Comparison of ENCODE assay signal across 1 cellular context in the genomic region with DNA sequence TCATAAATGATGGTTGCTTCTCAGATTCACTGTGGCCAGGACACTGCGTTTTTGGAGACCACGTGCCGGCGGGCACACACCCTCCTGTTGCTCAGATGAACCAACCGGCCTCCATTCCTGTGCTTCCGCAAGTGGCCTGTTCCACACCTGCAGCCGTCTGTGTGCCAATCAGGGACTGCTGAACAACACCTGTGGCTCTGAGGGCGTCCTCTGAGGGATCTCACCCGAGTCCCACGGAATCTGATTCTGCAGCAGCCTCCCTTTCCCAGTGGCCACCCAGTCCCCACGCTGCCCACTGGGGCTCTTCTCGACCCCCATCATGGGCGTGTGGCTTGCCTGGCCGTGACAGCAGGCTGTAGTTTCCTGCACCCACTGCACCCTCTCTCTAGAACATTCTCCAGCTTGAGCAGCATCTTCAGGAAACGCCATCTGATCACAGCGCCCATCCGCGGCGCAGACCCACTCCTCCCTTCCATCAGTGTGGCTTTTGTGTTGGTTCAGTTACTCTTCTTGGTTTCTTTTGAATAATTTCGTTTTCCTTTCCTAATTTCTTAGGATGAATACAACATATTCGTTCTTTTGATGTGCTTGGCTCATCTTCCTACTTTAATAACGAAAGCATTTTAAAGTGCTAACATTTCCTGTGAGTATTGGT.
TF ChIP-seq lines count a peak whose summit lies in the region.

No MANE protein-coding gene starts in this region.

TF ChIP-seq in GM23338, 12 proteins besides CTCF, POLR2A, EP300 and RAD21 (continued from another document):
- TF ChIP-seq, protein P1, sequence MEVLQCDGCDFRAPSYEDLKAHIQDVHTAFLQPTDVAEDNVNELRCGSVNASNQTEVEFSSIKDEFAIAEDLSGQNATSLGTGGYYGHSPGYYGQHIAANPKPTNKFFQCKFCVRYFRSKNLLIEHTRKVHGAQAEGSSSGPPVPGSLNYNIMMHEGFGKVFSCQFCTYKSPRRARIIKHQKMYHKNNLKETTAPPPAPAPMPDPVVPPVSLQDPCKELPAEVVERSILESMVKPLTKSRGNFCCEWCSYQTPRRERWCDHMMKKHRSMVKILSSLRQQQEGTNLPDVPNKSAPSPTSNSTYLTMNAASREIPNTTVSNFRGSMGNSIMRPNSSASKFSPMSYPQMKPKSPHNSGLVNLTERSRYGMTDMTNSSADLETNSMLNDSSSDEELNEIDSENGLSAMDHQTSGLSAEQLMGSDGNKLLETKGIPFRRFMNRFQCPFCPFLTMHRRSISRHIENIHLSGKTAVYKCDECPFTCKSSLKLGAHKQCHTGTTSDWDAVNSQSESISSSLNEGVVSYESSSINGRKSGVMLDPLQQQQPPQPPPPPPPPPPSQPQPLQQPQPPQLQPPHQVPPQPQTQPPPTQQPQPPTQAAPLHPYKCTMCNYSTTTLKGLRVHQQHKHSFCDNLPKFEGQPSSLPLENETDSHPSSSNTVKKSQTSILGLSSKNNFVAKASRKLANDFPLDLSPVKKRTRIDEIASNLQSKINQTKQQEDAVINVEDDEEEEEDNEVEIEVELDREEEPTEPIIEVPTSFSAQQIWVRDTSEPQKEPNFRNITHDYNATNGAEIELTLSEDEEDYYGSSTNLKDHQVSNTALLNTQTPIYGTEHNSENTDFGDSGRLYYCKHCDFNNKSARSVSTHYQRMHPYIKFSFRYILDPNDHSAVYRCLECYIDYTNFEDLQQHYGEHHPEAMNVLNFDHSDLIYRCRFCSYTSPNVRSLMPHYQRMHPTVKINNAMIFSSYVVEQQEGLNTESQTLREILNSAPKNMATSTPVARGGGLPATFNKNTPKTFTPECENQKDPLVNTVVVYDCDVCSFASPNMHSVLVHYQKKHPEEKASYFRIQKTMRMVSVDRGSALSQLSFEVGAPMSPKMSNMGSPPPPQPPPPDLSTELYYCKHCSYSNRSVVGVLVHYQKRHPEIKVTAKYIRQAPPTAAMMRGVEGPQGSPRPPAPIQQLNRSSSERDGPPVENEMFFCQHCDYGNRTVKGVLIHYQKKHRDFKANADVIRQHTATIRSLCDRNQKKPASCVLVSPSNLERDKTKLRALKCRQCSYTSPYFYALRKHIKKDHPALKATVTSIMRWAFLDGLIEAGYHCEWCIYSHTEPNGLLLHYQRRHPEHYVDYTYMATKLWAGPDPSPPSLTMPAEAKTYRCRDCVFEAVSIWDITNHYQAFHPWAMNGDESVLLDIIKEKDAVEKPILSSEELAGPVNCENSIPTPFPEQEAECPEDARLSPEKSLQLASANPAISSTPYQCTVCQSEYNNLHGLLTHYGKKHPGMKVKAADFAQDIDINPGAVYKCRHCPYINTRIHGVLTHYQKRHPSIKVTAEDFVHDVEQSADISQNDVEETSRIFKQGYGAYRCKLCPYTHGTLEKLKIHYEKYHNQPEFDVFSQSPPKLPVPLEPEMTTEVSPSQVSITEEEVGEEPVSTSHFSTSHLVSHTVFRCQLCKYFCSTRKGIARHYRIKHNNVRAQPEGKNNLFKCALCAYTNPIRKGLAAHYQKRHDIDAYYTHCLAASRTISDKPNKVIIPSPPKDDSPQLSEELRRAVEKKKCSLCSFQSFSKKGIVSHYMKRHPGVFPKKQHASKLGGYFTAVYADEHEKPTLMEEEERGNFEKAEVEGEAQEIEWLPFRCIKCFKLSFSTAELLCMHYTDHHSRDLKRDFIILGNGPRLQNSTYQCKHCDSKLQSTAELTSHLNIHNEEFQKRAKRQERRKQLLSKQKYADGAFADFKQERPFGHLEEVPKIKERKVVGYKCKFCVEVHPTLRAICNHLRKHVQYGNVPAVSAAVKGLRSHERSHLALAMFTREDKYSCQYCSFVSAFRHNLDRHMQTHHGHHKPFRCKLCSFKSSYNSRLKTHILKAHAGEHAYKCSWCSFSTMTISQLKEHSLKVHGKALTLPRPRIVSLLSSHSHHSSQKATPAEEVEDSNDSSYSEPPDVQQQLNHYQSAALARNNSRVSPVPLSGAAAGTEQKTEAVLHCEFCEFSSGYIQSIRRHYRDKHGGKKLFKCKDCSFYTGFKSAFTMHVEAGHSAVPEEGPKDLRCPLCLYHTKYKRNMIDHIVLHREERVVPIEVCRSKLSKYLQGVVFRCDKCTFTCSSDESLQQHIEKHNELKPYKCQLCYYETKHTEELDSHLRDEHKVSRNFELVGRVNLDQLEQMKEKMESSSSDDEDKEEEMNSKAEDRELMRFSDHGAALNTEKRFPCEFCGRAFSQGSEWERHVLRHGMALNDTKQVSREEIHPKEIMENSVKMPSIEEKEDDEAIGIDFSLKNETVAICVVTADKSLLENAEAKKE (CRISPR knock-in tag; IDR thresholded peaks at IDR 0.05) = no peak
- no peak for TF ChIP-seq NANOG (IDR thresholded peaks at IDR 0.05; ENCODE audit: borderline replicate concordance)
- no peak for TF ChIP-seq EZH2 (IDR thresholded peaks at IDR 0.05; ENCODE audit: low read depth, unreplicated experiment)
- TF ChIP-seq EZH2phosphoT487 (IDR thresholded peaks at IDR 0.05; ENCODE audit: unreplicated experiment) = no peak
- TF ChIP-seq ZNF331 (CRISPR knock-in tag; IDR thresholded peaks at IDR 0.05; ENCODE audit: low read depth) = no peak
- TF ChIP-seq JUNB (IDR thresholded peaks at IDR 0.05; ENCODE audit: unreplicated experiment) = no peak
- TF ChIP-seq CREB1 (CRISPR knock-in tag; IDR thresholded peaks at IDR 0.05; ENCODE audit: low read depth) = no peak
- no peak for TF ChIP-seq STAT1 (IDR thresholded peaks at IDR 0.05; ENCODE audit: unreplicated experiment)
- TF ChIP-seq, protein P2, sequence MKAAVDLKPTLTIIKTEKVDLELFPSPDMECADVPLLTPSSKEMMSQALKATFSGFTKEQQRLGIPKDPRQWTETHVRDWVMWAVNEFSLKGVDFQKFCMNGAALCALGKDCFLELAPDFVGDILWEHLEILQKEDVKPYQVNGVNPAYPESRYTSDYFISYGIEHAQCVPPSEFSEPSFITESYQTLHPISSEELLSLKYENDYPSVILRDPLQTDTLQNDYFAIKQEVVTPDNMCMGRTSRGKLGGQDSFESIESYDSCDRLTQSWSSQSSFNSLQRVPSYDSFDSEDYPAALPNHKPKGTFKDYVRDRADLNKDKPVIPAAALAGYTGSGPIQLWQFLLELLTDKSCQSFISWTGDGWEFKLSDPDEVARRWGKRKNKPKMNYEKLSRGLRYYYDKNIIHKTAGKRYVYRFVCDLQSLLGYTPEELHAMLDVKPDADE (IDR thresholded peaks at IDR 0.05) = no peak
- no peak for TF ChIP-seq ZNF114 (CRISPR knock-in tag; IDR thresholded peaks at IDR 0.05)
- TF ChIP-seq POLR2AphosphoS5 (IDR thresholded peaks at IDR 0.05; ENCODE audit: low read depth) = no peak
